ENCODE assay signal across 29 cellular contexts in the genomic region with DNA sequence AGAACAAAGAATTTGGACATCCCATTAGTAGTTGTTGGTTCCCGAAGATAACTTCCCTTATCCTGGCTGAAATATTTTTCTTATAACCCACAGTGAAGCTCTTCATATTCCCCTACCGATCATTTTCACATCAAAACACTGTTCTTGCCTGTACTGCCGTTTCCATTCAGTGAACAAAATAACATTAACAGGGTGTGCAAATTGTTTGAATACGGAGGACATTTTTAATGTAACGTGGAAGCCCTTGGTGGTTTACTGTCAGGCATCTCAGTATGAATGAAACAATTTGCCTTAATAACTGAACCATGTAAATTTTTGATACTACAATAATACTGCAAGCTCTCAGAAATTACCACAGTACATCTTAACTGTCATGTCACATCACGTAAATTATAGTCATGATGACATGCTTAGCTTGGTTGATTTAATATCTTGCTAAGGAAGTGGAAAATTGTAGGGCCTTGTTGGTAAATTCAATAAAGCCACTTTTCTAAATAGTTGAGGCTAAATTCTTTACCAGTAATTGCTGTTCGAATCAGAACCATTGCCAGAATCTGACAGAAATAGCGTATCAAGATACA.
"Had no signal": no experiment of that assay in that cellular context is flagged by ENCODE, and none has a peak within 500 bp of the region (broad histone marks: within the 10 kb centered on the region; RNA-seq: fewer than 3 reads in every experiment).

No MANE protein-coding gene starts in this region.

- H3K9me3 Mint-ChIP-seq: naive B cell; naive thymus-derived CD8-positive, alpha-beta T cell; natural killer cell treated with Interleukin-12 subunit alpha and Interleukin-12 subunit beta and Interleukin-15 and Interleukin-18, amount 100 ng/mL, for 72 hours; nephron progenitor cell; stimulated activated effector memory CD8-positive, alpha-beta T cell treated with anti-CD3 and anti-CD28 coated beads, Interleukin-12 subunit alpha, Interleukin-12 subunit beta, amount 100 ng/mL, for 72 hours; stimulated activated naive B cell treated with anti-CD40 and anti-IgM and Interleukin-4, amounts not matched to agents 10 μg/mL and 1 μg/mL and 100 μg/mL, for 72 hours; stimulated activated naive CD8-positive, alpha-beta T cell treated with anti-CD3 and anti-CD28 coated beads, Interleukin-15, Interleukin-2, amounts not matched to agents 100 ng/mL and 50 ng/mL, for 24 hours had no signal

- H3K4me3 Mint-ChIP-seq: naive B cell; naive thymus-derived CD8-positive, alpha-beta T cell; natural killer cell treated with Interleukin-12 subunit alpha and Interleukin-12 subunit beta and Interleukin-15 and Interleukin-18, amount 100 ng/mL, for 72 hours; nephron progenitor cell; neural progenitor cell; stimulated activated effector memory CD8-positive, alpha-beta T cell treated with anti-CD3 and anti-CD28 coated beads, Interleukin-12 subunit alpha, Interleukin-12 subunit beta, amount 100 ng/mL, for 72 hours; stimulated activated naive B cell treated with anti-CD40 and anti-IgM and Interleukin-4, amounts not matched to agents 10 μg/mL and 1 μg/mL and 100 μg/mL, for 72 hours; stimulated activated naive CD8-positive, alpha-beta T cell treated with anti-CD3 and anti-CD28 coated beads, Interleukin-15, Interleukin-2, amounts not matched to agents 100 ng/mL and 50 ng/mL, for 24 hours had no signal

- DNase-seq: naive B cell; naive thymus-derived CD8-positive, alpha-beta T cell; nephron progenitor cell; occipital lobe; ovary; posterior cingulate gyrus; psoas muscle; right cardiac atrium; right lobe of liver; sigmoid colon; small intestine; stimulated activated CD4-positive, alpha-beta T cell treated with anti-CD3 and anti-CD28 coated beads, Interleukin-15, amount 100 ng/mL, for 24 hours; stimulated activated CD4-positive, alpha-beta T cell treated with anti-CD3 and anti-CD28 coated beads, Interleukin-2, amount 100 ng/mL, for 24 hours; stimulated activated CD4-positive, alpha-beta T cell treated with anti-CD3 and anti-CD28 coated beads, Interleukin-2, amount 100 ng/mL, for 48 hours; stimulated activated CD4-positive, alpha-beta T cell treated with anti-CD3 and anti-CD28 coated beads, Interleukin-4, amount 100 ng/mL, for 24 hours; stimulated activated naive B cell treated with anti-CD40 and anti-IgM and Interleukin-4, amounts not matched to agents 10 μg/mL and 1 μg/mL and 100 μg/mL, for 72 hours; stimulated activated naive CD4-positive, alpha-beta T cell treated with Interleukin-2 at 50 U/mL for 16 hours; stomach; thyroid gland; trophoblast cell; upper lobe of left lung had no signal

- H3K27ac Mint-ChIP-seq: naive B cell; naive thymus-derived CD8-positive, alpha-beta T cell; natural killer cell treated with Interleukin-12 subunit alpha and Interleukin-12 subunit beta and Interleukin-15 and Interleukin-18, amount 100 ng/mL, for 72 hours; nephron progenitor cell; neural progenitor cell; progenitor cell of endocrine pancreas; stimulated activated effector memory CD8-positive, alpha-beta T cell treated with anti-CD3 and anti-CD28 coated beads, Interleukin-12 subunit alpha, Interleukin-12 subunit beta, amount 100 ng/mL, for 72 hours; stimulated activated naive B cell treated with anti-CD40 and anti-IgM and Interleukin-4, amounts not matched to agents 10 μg/mL and 1 μg/mL and 100 μg/mL, for 72 hours; stimulated activated naive CD8-positive, alpha-beta T cell treated with anti-CD3 and anti-CD28 coated beads, Interleukin-15, Interleukin-2, amounts not matched to agents 100 ng/mL and 50 ng/mL, for 24 hours had no signal

- H3K27ac ChIP-seq: ovary, parathyroid adenoma, psoas muscle, right lobe of liver, sigmoid colon, stomach, thoracic aorta, thyroid gland, upper lobe of left lung had no signal

- H3K4me3 ChIP-seq: neural progenitor cell, ovary, psoas muscle, right lobe of liver, sigmoid colon, stomach, thoracic aorta, thyroid gland, tibial nerve, upper lobe of left lung had no signal

- H3K9ac ChIP-seq: neural progenitor cell, parathyroid adenoma had no signal

- H3K4me1 Mint-ChIP-seq: naive thymus-derived CD8-positive, alpha-beta T cell; stimulated activated effector memory CD8-positive, alpha-beta T cell treated with anti-CD3 and anti-CD28 coated beads, Interleukin-12 subunit alpha, Interleukin-12 subunit beta, amount 100 ng/mL, for 72 hours; stimulated activated naive B cell treated with anti-CD40 and anti-IgM and Interleukin-4, amounts not matched to agents 10 μg/mL and 1 μg/mL and 100 μg/mL, for 72 hours had no signal

- H3K9me3 ChIP-seq: ovary, psoas muscle, right lobe of liver, sigmoid colon, stomach, thoracic aorta, thyroid gland, tibial nerve, upper lobe of left lung had no signal

- ATAC-seq: naive thymus-derived CD8-positive, alpha-beta T cell; natural killer cell treated with Interleukin-12 subunit alpha and Interleukin-12 subunit beta and Interleukin-15 and Interleukin-18, amount 100 ng/mL, for 72 hours; psoas muscle; right cardiac atrium; right lobe of liver; stimulated activated effector memory CD8-positive, alpha-beta T cell treated with anti-CD3 and anti-CD28 coated beads, Interleukin-12 subunit alpha, Interleukin-12 subunit beta, amount 100 ng/mL, for 72 hours; stimulated activated naive B cell treated with anti-CD40 and anti-IgM and Interleukin-4, amounts not matched to agents 10 μg/mL and 1 μg/mL and 100 μg/mL, for 72 hours had no signal

- H3K36me3 ChIP-seq: neural progenitor cell, ovary, right lobe of liver, sigmoid colon, thoracic aorta, thyroid gland had no signal

- H3K27me3 Mint-ChIP-seq: stimulated activated naive B cell treated with anti-CD40 and anti-IgM and Interleukin-4, amounts not matched to agents 10 μg/mL and 1 μg/mL and 100 μg/mL, for 72 hours had no signal

- H3K36me3 Mint-ChIP-seq: naive B cell; naive thymus-derived CD8-positive, alpha-beta T cell; natural killer cell treated with Interleukin-12 subunit alpha and Interleukin-12 subunit beta and Interleukin-15 and Interleukin-18, amount 100 ng/mL, for 72 hours; neural progenitor cell; stimulated activated effector memory CD8-positive, alpha-beta T cell treated with anti-CD3 and anti-CD28 coated beads, Interleukin-12 subunit alpha, Interleukin-12 subunit beta, amount 100 ng/mL, for 72 hours; stimulated activated naive B cell treated with anti-CD40 and anti-IgM and Interleukin-4, amounts not matched to agents 10 μg/mL and 1 μg/mL and 100 μg/mL, for 72 hours had no signal
